In the genomic region with DNA sequence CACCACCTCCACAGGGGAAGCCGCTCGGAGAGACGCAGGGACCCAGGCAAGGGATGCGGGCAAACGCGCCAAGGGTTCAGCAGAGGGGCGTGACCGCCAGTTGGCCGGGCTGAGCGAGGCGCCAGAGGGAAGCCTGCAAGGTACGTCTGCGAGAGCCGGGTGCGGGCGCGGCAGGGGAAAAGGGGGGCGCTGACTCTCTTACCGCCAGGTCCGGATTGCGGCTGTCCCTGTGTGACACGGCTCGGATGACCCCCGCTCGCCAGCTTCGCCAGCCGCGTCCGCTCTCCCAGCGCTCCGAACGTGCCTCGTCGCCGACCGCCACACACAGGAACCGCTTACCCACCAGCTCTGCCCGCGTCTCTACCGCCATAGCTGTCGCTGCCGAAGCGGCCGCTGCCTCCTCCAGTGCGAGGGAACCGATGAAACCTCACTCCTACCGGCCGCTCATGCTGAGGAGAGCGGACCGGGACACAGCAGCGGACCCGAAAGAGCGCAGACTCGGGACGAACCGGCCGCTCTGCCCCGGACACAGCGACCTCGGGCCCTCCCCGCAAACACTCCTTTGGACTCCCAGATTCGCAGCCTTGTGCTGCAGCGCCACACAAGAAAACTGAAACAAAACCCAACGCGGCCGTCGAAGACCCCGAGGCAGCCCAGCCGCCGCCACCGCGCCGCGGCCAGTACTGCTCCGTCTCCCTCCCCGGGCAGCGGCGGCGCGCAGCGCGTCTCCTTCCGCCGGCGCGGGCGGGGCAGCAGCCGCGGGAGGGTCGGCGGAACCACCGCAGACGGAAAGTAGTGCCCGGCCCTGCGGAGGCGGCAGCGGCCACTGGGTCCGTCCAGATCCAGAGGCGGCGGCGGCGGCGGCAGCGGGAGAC, we compare ENCODE assay signal across 8 cellular contexts. TPM values are rescaled to one million over a fixed set of nuclear protein-coding genes. Genes with fewer than 3 reads are reported as not detected.
DNase-seq lines count a peak whose midpoint lies in the region; ATAC-seq and TF ChIP-seq lines count a peak whose summit lies in the region.

JMJD1C (minus strand) TSS at position 685 of the 875 bp plus-strand sequence; CDS start at position 370, 315 bp downstream.

- H3K36me3 ChIP-seq in osteoblast (ENCODE audit: insufficient read depth, low read length): no peaks in the 10 kb centered on the region
- no peaks in the 10 kb centered on the region for H3K36me3 ChIP-seq in tibial artery

- ATAC-seq in GM21619 (IDR thresholded peaks at IDR 0.05; ENCODE audit: unreplicated experiment): peak; percentile 67
- peak; percentile 82 to 83 for ATAC-seq in activated naive CD4-positive, alpha-beta T cell treated with anti-CD3 and anti-CD28 coated beads, Interleukin-2, amount 50 U/mL, for 72 hours

- H3K27ac ChIP-seq in osteoblast (ENCODE audit: low read depth, low read length): peak within 1 kb of the TSS; percentile 90
- H3K27ac ChIP-seq in tibial artery: peak within 1 kb of the TSS; percentile 89 to 95

- in situ Hi-C loops in KBM-7 (cut with MboI; ENCODE audit: low pct_unique_long_range_greater_than_20kb, low sequenced_read_pairs): no loop called here

- H3K4me1 ChIP-seq in osteoblast (ENCODE audit: insufficient read depth, low read length): peaks cover 24% of the 10 kb centered on the region
- H3K4me1 ChIP-seq in tibial artery: peaks cover 0 to 26% (median 1%) of the 10 kb centered on the region in 4 donors

- DNase-seq in ELF-1 (ENCODE audit: low read depth, low spot score): peak; percentile 91
- peak; percentile 81 for DNase-seq in KBM-7
- peak; percentile 41 for DNase-seq in SKM-1 (lab: John Stamatoyannopoulos, UW; ENCODE audit: unreplicated experiment)
- DNase-seq in activated naive CD4-positive, alpha-beta T cell treated with anti-CD3 and anti-CD28 coated beads, Interleukin-2, amount 50 U/mL, for 72 hours (ENCODE audit: low spot score in 2 of 2): peak; percentile 68 to 73
- peak; percentile 84 for DNase-seq in glomerular visceral epithelial cell (ENCODE audit: extremely low spot score)
- peak; percentile 93 for DNase-seq in osteoblast (ENCODE audit: insufficient read length, low spot score, missing footprints)
- DNase-seq in tibial artery: peak; percentile 59 to 91

- H3K27ac Mint-ChIP-seq in activated naive CD4-positive, alpha-beta T cell treated with anti-CD3 and anti-CD28 coated beads, Interleukin-2, amount 50 U/mL, for 72 hours: peak within 1 kb of the TSS; percentile 90 to 95

- peaks cover 88% of the 10 kb centered on the region for H3K79me2 ChIP-seq in osteoblast (ENCODE audit: insufficient read depth, low read length)

- H4K20me1 ChIP-seq in osteoblast (ENCODE audit: insufficient read depth, low read length): peaks cover 7% of the 10 kb centered on the region

- H3K36me3 Mint-ChIP-seq in activated naive CD4-positive, alpha-beta T cell treated with anti-CD3 and anti-CD28 coated beads, Interleukin-2, amount 50 U/mL, for 72 hours: no peaks in the 10 kb centered on the region

- no peaks in the 10 kb centered on the region for H3K27me3 ChIP-seq in osteoblast (ENCODE audit: insufficient read depth, low read length)
- H3K27me3 ChIP-seq in tibial artery: no peaks in the 10 kb centered on the region

- peak within 1 kb of the TSS; percentile 81 for H2AFZ ChIP-seq in osteoblast (ENCODE audit: low read length)

- H3K9me3 Mint-ChIP-seq in activated naive CD4-positive, alpha-beta T cell treated with anti-CD3 and anti-CD28 coated beads, Interleukin-2, amount 50 U/mL, for 72 hours: no peaks in the 10 kb centered on the region

- H3K4me3 ChIP-seq in osteoblast (ENCODE audit: insufficient read depth, low read length): peak within 1 kb of the TSS; percentile 95
- H3K4me3 ChIP-seq in tibial artery: peak within 1 kb of the TSS; percentile 62 to 84

- TF ChIP-seq CTCF in osteoblast (IDR thresholded peaks at IDR 0.05; ENCODE audit: extremely low read depth, low read depth, low read length): no peak
- TF ChIP-seq CTCF in tibial artery (IDR thresholded peaks at IDR 0.05): peak in 1 of 2 experiments; percentile 8

- H3K4me2 ChIP-seq in osteoblast (ENCODE audit: insufficient read depth, low read length): peak within 1 kb of the TSS; percentile 95

- intact Hi-C loops in tibial artery (cut with DNase I; ENCODE audit: low total_unique reads): loop anchor here (10.0 kb wide), 3 partner anchors 159 to 251 kb away; no protein-coding TSS in a partner anchor

- no peaks in the 10 kb centered on the region for H3K9me3 ChIP-seq in osteoblast (ENCODE audit: low read depth, low read length)
- peaks cover 0 to 3% (median 0%) of the 10 kb centered on the region in 3 donors for H3K9me3 ChIP-seq in tibial artery

RNA-seq across cellular contexts. Expression of gene JMJD1C, which starts in this region (rescaled TPM):
- total RNA-seq in activated naive CD4-positive, alpha-beta T cell treated with anti-CD3 and anti-CD28 coated beads, Interleukin-2, amount 50 U/mL, for 72 hours: 10 to 100 TPM; 62.5 to 68.7 TPM
- total RNA-seq in osteoblast: 92.6 and 105 TPM in 2 replicates

Comparison
In these comparisons a context has a peak if more than half of its experiments do, and no peak if none do; other contexts are left out.
1. Peak in every context shown above with its lines: DNase-seq, ATAC-seq, H3K4me3 ChIP-seq and H3K27ac ChIP-seq.
2. DNase-seq: peak in every context shown above with its lines; median percentile 93 in osteoblast; 91 in ELF-1; 84 in glomerular visceral epithelial cell; 81 in KBM-7; 75 in tibial artery; 70 in activated naive CD4-positive, alpha-beta T cell treated with anti-CD3 and anti-CD28 coated beads, Interleukin-2, amount 50 U/mL, for 72 hours; 41 in SKM-1.